Comparison of ENCODE assay signal across 8 cellular contexts in genomic region chr15:85414495-85414894, GRCh38. TPM values are rescaled to one million over a fixed set of nuclear protein-coding genes. Genes with fewer than 3 reads are reported as not detected.
DNase-seq lines count a peak whose midpoint lies in the region; ATAC-seq, FAIRE-seq and TF ChIP-seq lines count a peak whose summit lies in the region.

No MANE protein-coding gene starts in this region.

- DNase-seq in GF-D8 (lab: John Stamatoyannopoulos, UW) (peak; percentile 50), NB4 (ENCODE audit: low read depth) (peak; percentile 44), dorsolateral prefrontal cortex (no peak), pancreas (no peak), NCI-H1694 treated with DMSO at 0.1 percent for 48 hours (lab: John Stamatoyannopoulos, UW) (no peak), type B pancreatic cell (ENCODE audit: extremely low spot score, unreplicated experiment) (no peak)
- DNase-seq in stimulated activated CD4-positive, alpha-beta T cell treated with anti-CD3 and anti-CD28 coated beads, Interleukin-1b, Interleukin-23, amount 100 ng/mL, for 48 hours = no peak

- H3K9me3 Mint-ChIP-seq in type B pancreatic cell = peaks cover 12% of the 10 kb centered on the region

- no peak overlapping the region for H3K4me3 Mint-ChIP-seq in type B pancreatic cell

- TF ChIP-seq POLR2A in NB4 (IDR thresholded peaks at IDR 0.05; ENCODE audit: extremely low read depth, insufficient read length) = no peak

- H3K9me3 ChIP-seq in pancreas = no peaks in the 10 kb centered on the region

- H3K4me1 Mint-ChIP-seq in type B pancreatic cell (ENCODE audit: unreplicated experiment) = peaks cover 32% of the 10 kb centered on the region

- ATAC-seq in pancreas = peak in 3 of 4 donors; percentile 33 to 50 (median 47)
- no peak for ATAC-seq in HG03196 (IDR thresholded peaks at IDR 0.05; ENCODE audit: unreplicated experiment)

- no peaks in the 10 kb centered on the region for H3K36me3 ChIP-seq in pancreas

- H3K27ac ChIP-seq in dorsolateral prefrontal cortex (peak overlapping the region in 2 of 59 donors; percentile 0 to 44), pancreas (peak overlapping the region in 1 of 4 donors; percentile 48)

- FAIRE-seq in pancreas (lab: Jason Lieb, UNC) = peak; percentile 26

- intact Hi-C loops in dorsolateral prefrontal cortex (cut with DNase I) = loop anchor here in 1 of 2 donors (10.0 kb wide), 1 partner anchor 120 kb away; no protein-coding TSS in a partner anchor
- intact Hi-C loops in pancreas (cut with DNase I) = no loop called here

- H3K36me3 Mint-ChIP-seq in type B pancreatic cell = peaks cover 21% of the 10 kb centered on the region

- H3K27ac Mint-ChIP-seq in type B pancreatic cell = no peak overlapping the region

- H3K27me3 Mint-ChIP-seq in type B pancreatic cell = no peaks in the 10 kb centered on the region

- H3K27me3 ChIP-seq in dorsolateral prefrontal cortex (peaks cover 0 to 5% (median 0%) of the 10 kb centered on the region in 45 donors), pancreas (no peaks in the 10 kb centered on the region)

- TF ChIP-seq CTCF in NB4 (IDR thresholded peaks at IDR 0.05; ENCODE audit: low read depth, low read length) (no peak), dorsolateral prefrontal cortex (IDR thresholded peaks at IDR 0.05 in 54 of 56, conservative IDR thresholded peaks at IDR 0.05 in 2 of 56; ENCODE audit: low read depth in 1 of 56, partially characterized antibody in 56 of 56) (peak in 33 of 56 donors; percentile 9 to 59 (median 30)), pancreas (IDR thresholded peaks at IDR 0.05) (peak in 1 of 4 donors; percentile 9), type B pancreatic cell (conservative IDR thresholded peaks at IDR 0.05) (no peak)

- H3K4me3 ChIP-seq in NB4 (ENCODE audit: low read depth, low read length) = no peak overlapping the region
- H3K4me3 ChIP-seq in dorsolateral prefrontal cortex = no peak overlapping the region
- no peak overlapping the region for H3K4me3 ChIP-seq in pancreas

- peaks cover 0 to 41% (median 13%) of the 10 kb centered on the region in 3 donors for H3K4me1 ChIP-seq in pancreas

RNA-seq across cellular contexts. Expression of gene AKAP13, which starts 34.1 kb away (rescaled TPM):
- total RNA-seq in dorsolateral prefrontal cortex (100 to 1,000 TPM in 2 of 120 experiments, 10 to 100 TPM in 118; 42.6 to 104 (median 65.3) TPM), pancreas (100 to 1,000 TPM in 3 of 6 donors, 10 to 100 TPM in 3; 79.9 to 139 (median 113) TPM), type B pancreatic cell (ENCODE audit: low replicate concordance) (60.5 and 75.7 TPM in 2 replicates)
- 10 to 100 TPM; 64.9 to 77.4 TPM for polyA plus RNA-seq in pancreas

Comparison
In these comparisons a context has a peak if more than half of its experiments do, and no peak if none do; other contexts are left out.
1. DNase-seq: peak in GF-D8 (single experiment) and NB4 (single experiment); none in dorsolateral prefrontal cortex (0 of 10), pancreas (0 of 6), NCI-H1694 treated with DMSO at 0.1 percent for 48 hours (single experiment), type B pancreatic cell (single experiment) and stimulated activated CD4-positive, alpha-beta T cell treated with anti-CD3 and anti-CD28 coated beads, Interleukin-1b, Interleukin-23, amount 100 ng/mL, for 48 hours (single experiment).
2. CTCF ChIP-seq: peak in dorsolateral prefrontal cortex (33 of 56); none in NB4 (single experiment) and type B pancreatic cell (single experiment).